Comparison of ENCODE assay signal across 17 cellular contexts in genomic region chr14:34046799-34047520, GRCh38.
"Had no signal": no experiment of that assay in that cellular context is flagged by ENCODE, and none has a peak within 500 bp of the region (broad histone marks: within the 10 kb centered on the region; RNA-seq: fewer than 3 reads in every experiment).

No MANE protein-coding gene starts in this region.

- H3K9me3 Mint-ChIP-seq: activated B cell treated with CpG ODN at 0.5 μM for 24 hours; stimulated activated naive B cell treated with anti-CD40 and anti-IgM and Interleukin-4, amounts not matched to agents 10 μg/mL and 1 μg/mL and 100 μg/mL, for 72 hours had no signal

- H3K4me3 ChIP-seq: cardiac muscle cell, esophagus squamous epithelium, left ventricle myocardium inferior, psoas muscle, SJSA1, upper lobe of left lung had no signal

- H3K36me3 ChIP-seq: cardiac muscle cell, esophagus squamous epithelium, left ventricle myocardium inferior, SJSA1, upper lobe of left lung had no signal

- H3K4me3 Mint-ChIP-seq: activated B cell treated with CpG ODN at 0.5 μM for 24 hours; memory B cell; natural killer cell treated with Interleukin-12 subunit alpha and Interleukin-12 subunit beta and Interleukin-15 and Interleukin-18, amount 100 ng/mL, for 72 hours; stimulated activated naive B cell treated with anti-CD40 and anti-IgM and Interleukin-4, amounts not matched to agents 10 μg/mL and 1 μg/mL and 100 μg/mL, for 72 hours had no signal

- DNase-seq: activated B cell treated with CpG ODN at 0.5 μM for 24 hours; activated effector memory CD4-positive, alpha-beta T cell treated with anti-CD3 and anti-CD28 coated beads, Interleukin-2, amount 50 U/mL, for 16 hours; activated T-cell treated with anti-CD3 and anti-CD28 coated beads for 4 hours; esophagus squamous epithelium; foreskin fibroblast; head of caudate nucleus; left ventricle myocardium inferior; psoas muscle; stimulated activated CD4-positive, alpha-beta T cell treated with anti-CD3 and anti-CD28 coated beads, Interleukin-2, amount 100 ng/mL, for 24 hours; stimulated activated naive B cell treated with anti-CD40 and anti-IgM and Interleukin-4, amounts not matched to agents 10 μg/mL and 1 μg/mL and 100 μg/mL, for 72 hours; SW 1271; upper lobe of left lung had no signal

- H3K9me3 ChIP-seq: esophagus squamous epithelium, left ventricle myocardium inferior, psoas muscle, SJSA1, upper lobe of left lung had no signal

- H3K36me3 Mint-ChIP-seq: memory B cell; natural killer cell treated with Interleukin-12 subunit alpha and Interleukin-12 subunit beta and Interleukin-15 and Interleukin-18, amount 100 ng/mL, for 72 hours; stimulated activated naive B cell treated with anti-CD40 and anti-IgM and Interleukin-4, amounts not matched to agents 10 μg/mL and 1 μg/mL and 100 μg/mL, for 72 hours had no signal

- H3K27me3 ChIP-seq: cardiac muscle cell, esophagus squamous epithelium, SJSA1, upper lobe of left lung had no signal

- ATAC-seq: natural killer cell treated with Interleukin-12 subunit alpha and Interleukin-12 subunit beta and Interleukin-15 and Interleukin-18, amount 100 ng/mL, for 72 hours; psoas muscle; sciatic nerve; stimulated activated naive B cell treated with anti-CD40 and anti-IgM and Interleukin-4, amounts not matched to agents 10 μg/mL and 1 μg/mL and 100 μg/mL, for 72 hours had no signal

- H3K27me3 Mint-ChIP-seq: activated B cell treated with CpG ODN at 0.5 μM for 24 hours; stimulated activated naive B cell treated with anti-CD40 and anti-IgM and Interleukin-4, amounts not matched to agents 10 μg/mL and 1 μg/mL and 100 μg/mL, for 72 hours had no signal

- H3K4me1 ChIP-seq: left ventricle myocardium inferior, psoas muscle, upper lobe of left lung had no signal

- H3K4me1 Mint-ChIP-seq: activated B cell treated with CpG ODN at 0.5 μM for 24 hours, memory B cell had no signal

- H3K27ac Mint-ChIP-seq: activated B cell treated with CpG ODN at 0.5 μM for 24 hours; memory B cell; stimulated activated naive B cell treated with anti-CD40 and anti-IgM and Interleukin-4, amounts not matched to agents 10 μg/mL and 1 μg/mL and 100 μg/mL, for 72 hours had no signal

- H3K27ac ChIP-seq: cardiac muscle cell, esophagus squamous epithelium, left ventricle myocardium inferior, psoas muscle, SJSA1, upper lobe of left lung had no signal
